Comparison of ENCODE assay signal across 1 cellular context in genomic region chr19:7739801-7740659, GRCh38.
TF ChIP-seq lines count a peak whose summit lies in the region.

No MANE protein-coding gene starts in this region.

TF ChIP-seq in IMR-90, 13 proteins besides CTCF, POLR2A, EP300 and RAD21:
- TF ChIP-seq USF2 (IDR thresholded peaks at IDR 0.05; ENCODE audit: low read depth, low read length), result no peak
- TF ChIP-seq FOS (IDR thresholded peaks at IDR 0.05; ENCODE audit: low read depth, low read length), result no peak
- TF ChIP-seq SMC3 (IDR thresholded peaks at IDR 0.05; ENCODE audit: low read depth, low read length), result no peak
- no peak for TF ChIP-seq ELK1 (IDR thresholded peaks at IDR 0.05; ENCODE audit: borderline replicate concordance, low read depth, low read length)
- TF ChIP-seq NFE2L2 (IDR thresholded peaks at IDR 0.05; ENCODE audit: low read depth, low read length), result no peak
- no peak for TF ChIP-seq RCOR1 (IDR thresholded peaks at IDR 0.05; ENCODE audit: insufficient replicate concordance, low read length)
- no peak for TF ChIP-seq MAZ (IDR thresholded peaks at IDR 0.05; ENCODE audit: borderline replicate concordance, low read depth, low read length)
- TF ChIP-seq MAFK (IDR thresholded peaks at IDR 0.05; ENCODE audit: low read depth, low read length), result no peak
- TF ChIP-seq CHD1 (IDR thresholded peaks at IDR 0.05; ENCODE audit: low read depth, low read length), result no peak
- TF ChIP-seq RFX5 (IDR thresholded peaks at IDR 0.05; ENCODE audit: low read depth, low read length), result no peak
- TF ChIP-seq CEBPB (IDR thresholded peaks at IDR 0.05; ENCODE audit: low read depth, low read length), result no peak
- no peak for TF ChIP-seq MXI1 (IDR thresholded peaks at IDR 0.05; ENCODE audit: borderline replicate concordance, low read depth, low read length)
TF ChIP-seq in IMR-90: peak in this region for 0.
